Comparison of ENCODE assay signal across 18 cellular contexts in the genomic region with DNA sequence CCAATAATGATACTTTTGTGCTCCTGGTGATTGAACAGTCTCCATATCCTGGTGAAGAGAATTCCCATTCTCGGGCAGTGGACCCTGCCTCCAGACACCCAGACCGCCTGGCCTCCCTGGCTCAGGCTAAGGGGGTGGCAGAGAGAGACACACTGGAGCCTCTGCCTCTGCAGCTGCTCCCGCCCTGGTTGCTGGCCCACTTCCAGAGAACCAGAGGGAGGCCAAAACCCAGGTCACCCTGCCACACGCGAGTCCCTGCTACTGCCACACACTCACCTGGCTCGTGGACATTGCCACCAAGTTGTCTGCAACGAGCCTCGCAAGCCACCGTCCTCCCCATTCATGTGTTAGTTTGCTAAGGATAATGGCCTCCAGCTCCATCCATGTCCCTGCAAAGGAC.
DNase-seq lines count a peak whose midpoint lies in the region; TF ChIP-seq lines count a peak whose summit lies in the region.
"Had no signal": no experiment of that assay in that cellular context is flagged by ENCODE, and none has a peak within 500 bp of the region (broad histone marks: within the 10 kb centered on the region; RNA-seq: fewer than 3 reads in every experiment).

No MANE protein-coding gene starts in this region.

- TF ChIP-seq CTCF in spleen (IDR thresholded peaks at IDR 0.05 in 8 of 11, conservative IDR thresholded peaks at IDR 0.05 in 3 of 11) (no peak), endodermal cell (conservative IDR thresholded peaks at IDR 0.05) (no peak), MM.1S (IDR thresholded peaks at IDR 0.05; ENCODE audit: low read length) (no peak)

- H3K27me3 Mint-ChIP-seq in endodermal cell (ENCODE audit: insufficient read depth) = peaks cover 2% of the 10 kb centered on the region
- no peaks in the 10 kb centered on the region for H3K27me3 Mint-ChIP-seq in activated T-cell treated with anti-CD3 and anti-CD28 coated beads, Interleukin-2, amount 50 U/mL, for 24 hours
- H3K27me3 Mint-ChIP-seq: CD4-positive, alpha-beta T cell; CD8-positive, alpha-beta memory T cell had no signal

- DNase-seq in SHP77 treated with DMSO at 0.1 percent for 48 hours (lab: John Stamatoyannopoulos, UW) = peak; percentile 12
- no peak for DNase-seq in SHP77 (lab: John Stamatoyannopoulos, UW)
- no peak for DNase-seq in mesenchymal stem cell
- DNase-seq in spleen = peak; percentile 31
- no peak for DNase-seq in endodermal cell
- DNase-seq in MM.1S = no peak
- no peak for DNase-seq in activated T-cell treated with anti-CD3 and anti-CD28 coated beads, Interleukin-2, amount 50 U/mL, for 24 hours
- DNase-seq: CD4-positive, alpha-beta T cell; CD8-positive, alpha-beta memory T cell; DMS 273 treated with DMSO at 0.1 percent for 48 hours; DMS79; GF-D8; H9 had no signal

- H3K4me3 ChIP-seq in mesenchymal stem cell (ENCODE audit: insufficient read depth in 1 of 2, low read depth in 1 of 2, low read length in 2 of 2) = no peak overlapping the region
- H3K4me3 ChIP-seq in spleen = no peak overlapping the region
- H3K4me3 ChIP-seq in endodermal cell (ENCODE audit: low read length) = no peak overlapping the region
- H3K4me3 ChIP-seq in MM.1S (ENCODE audit: low read length) = no peak overlapping the region
- H3K4me3 ChIP-seq: BLaER1 treated with 17β-estradiol and CSF1 and Interleukin-3, amounts not matched to agents 10 nM and 100 nM; GM23338 had no signal

- no peaks in the 10 kb centered on the region for H4K20me1 ChIP-seq in MM.1S (ENCODE audit: insufficient read depth, low read length)
- H4K20me1 ChIP-seq: BLaER1 treated with 17β-estradiol and CSF1 and Interleukin-3, amounts not matched to agents 10 nM and 100 nM had no signal

- H3K27ac Mint-ChIP-seq in endodermal cell = no peak overlapping the region
- H3K27ac Mint-ChIP-seq in activated T-cell treated with anti-CD3 and anti-CD28 coated beads, Interleukin-2, amount 50 U/mL, for 24 hours = no peak overlapping the region
- H3K27ac Mint-ChIP-seq: B cell; CD14-positive monocyte; CD4-positive, alpha-beta T cell; CD8-positive, alpha-beta memory T cell; GM23338; H9 had no signal

- no peak overlapping the region for H3K4ac ChIP-seq in mesenchymal stem cell (ENCODE audit: low read depth in 1 of 2, low read length in 2 of 2)

- H4K8ac ChIP-seq in mesenchymal stem cell (ENCODE audit: low read length) = no peak overlapping the region

- H3K4me3 Mint-ChIP-seq in endodermal cell = no peak overlapping the region
- no peak overlapping the region for H3K4me3 Mint-ChIP-seq in activated T-cell treated with anti-CD3 and anti-CD28 coated beads, Interleukin-2, amount 50 U/mL, for 24 hours
- H3K4me3 Mint-ChIP-seq: B cell; CD14-positive monocyte; CD4-positive, alpha-beta T cell; CD8-positive, alpha-beta memory T cell; GM23338; H9 had no signal

- H3K4me2 ChIP-seq in mesenchymal stem cell (ENCODE audit: low read length, poor library complexity, severe bottlenecking) = no peak overlapping the region
- H3K4me2 ChIP-seq in MM.1S (ENCODE audit: low read depth, low read length) = no peak overlapping the region
- H3K4me2 ChIP-seq: BLaER1 treated with 17β-estradiol and CSF1 and Interleukin-3, amounts not matched to agents 10 nM and 100 nM; GM23338 had no signal

- H2AFZ ChIP-seq in mesenchymal stem cell (ENCODE audit: low read depth, low read length) (no peak overlapping the region), MM.1S (ENCODE audit: low read length) (no peak overlapping the region)
- H2AFZ ChIP-seq: GM23338 had no signal

- no peak overlapping the region for H2BK5ac ChIP-seq in mesenchymal stem cell (ENCODE audit: low read depth, low read length, poor library complexity, severe bottlenecking)

- peak overlapping the region; percentile 52 for H4K91ac ChIP-seq in mesenchymal stem cell (ENCODE audit: low read length)

- H3K9me3 Mint-ChIP-seq in endodermal cell = no peaks in the 10 kb centered on the region
- H3K9me3 Mint-ChIP-seq in activated T-cell treated with anti-CD3 and anti-CD28 coated beads, Interleukin-2, amount 50 U/mL, for 24 hours = no peaks in the 10 kb centered on the region
- H3K9me3 Mint-ChIP-seq: CD4-positive, alpha-beta T cell; GM23338; H9 had no signal

- H2BK120ac ChIP-seq in mesenchymal stem cell (ENCODE audit: low read depth, low read length) = no peak overlapping the region

- H3K9ac ChIP-seq in mesenchymal stem cell (ENCODE audit: low read length) (no peak overlapping the region), endodermal cell (ENCODE audit: extremely low read depth, low read length, poor library complexity, severe bottlenecking) (no peak overlapping the region), MM.1S (ENCODE audit: low read length) (no peak overlapping the region)
- H3K9ac ChIP-seq: BLaER1 treated with 17β-estradiol and CSF1 and Interleukin-3, amounts not matched to agents 10 nM and 100 nM had no signal

- peak overlapping the region in 1 of 2 experiments; percentile 11 for H3K18ac ChIP-seq in mesenchymal stem cell (ENCODE audit: low read depth in 1 of 2, low read length in 2 of 2)

- H3K27ac ChIP-seq in mesenchymal stem cell (ENCODE audit: low read length, poor library complexity, severe bottlenecking) (no peak overlapping the region), spleen (no peak overlapping the region), endodermal cell (ENCODE audit: low read depth, low read length) (no peak overlapping the region), MM.1S (ENCODE audit: low read length) (no peak overlapping the region)
- H3K27ac ChIP-seq: 22Rv1; BLaER1 treated with 17β-estradiol and CSF1 and Interleukin-3, amounts not matched to agents 10 nM and 100 nM had no signal

- peaks cover 2% of the 10 kb centered on the region for H3K4me1 Mint-ChIP-seq in endodermal cell
- H3K4me1 Mint-ChIP-seq in activated T-cell treated with anti-CD3 and anti-CD28 coated beads, Interleukin-2, amount 50 U/mL, for 24 hours (ENCODE audit: low read depth) = no peaks in the 10 kb centered on the region
- H3K4me1 Mint-ChIP-seq: B cell; CD14-positive monocyte; CD8-positive, alpha-beta memory T cell had no signal

- WGBS in mesenchymal stem cell = 87% methylated on average over 9 of the region's 9 CpGs
- 90 to 93% (median 91%) methylated on average over 8 to 9 of the region's 9 CpGs for WGBS in spleen, 5 donors
- 91 to 93% methylated on average over 7 to 9 of the region's 9 CpGs for WGBS in endodermal cell (ENCODE audit: insufficient coverage in 1 of 2, insufficient read length in 1 of 2), 2 experiments

- H3F3A ChIP-seq in MM.1S (ENCODE audit: insufficient read depth, low read length) = no peaks in the 10 kb centered on the region

- H3K36me3 Mint-ChIP-seq in endodermal cell (ENCODE audit: low read depth) = no peaks in the 10 kb centered on the region
- no peaks in the 10 kb centered on the region for H3K36me3 Mint-ChIP-seq in activated T-cell treated with anti-CD3 and anti-CD28 coated beads, Interleukin-2, amount 50 U/mL, for 24 hours (ENCODE audit: low read depth)
- H3K36me3 Mint-ChIP-seq: CD14-positive monocyte; CD8-positive, alpha-beta memory T cell had no signal

- no peak for TF ChIP-seq POLR2A in spleen (IDR thresholded peaks at IDR 0.05)

- no peaks in the 10 kb centered on the region for H3K27me3 ChIP-seq in mesenchymal stem cell (ENCODE audit: control insufficient read depth in 1 of 2, insufficient read depth in 1 of 2, low read length in 2 of 2)
- H3K27me3 ChIP-seq in spleen (replicated peaks in 1 of 7) = peaks cover 0 to 5% (median 0%) of the 10 kb centered on the region in 7 donors
- H3K27me3 ChIP-seq in endodermal cell (ENCODE audit: control insufficient read depth, insufficient read depth, low read length, poor library complexity, severe bottlenecking) = no peaks in the 10 kb centered on the region
- H3K27me3 ChIP-seq in MM.1S (replicated peaks; ENCODE audit: insufficient read depth, low read length) = no peaks in the 10 kb centered on the region
- H3K27me3 ChIP-seq: BLaER1 treated with 17β-estradiol and CSF1 and Interleukin-3, amounts not matched to agents 10 nM and 100 nM had no signal

- no peaks in the 10 kb centered on the region for H3K9me2 ChIP-seq in MM.1S (replicated peaks; ENCODE audit: insufficient read depth, low read length)

- no peak overlapping the region for H2BK12ac ChIP-seq in mesenchymal stem cell (ENCODE audit: low read length in 2 of 2)

- H2BK15ac ChIP-seq in mesenchymal stem cell (ENCODE audit: low read depth, poor library complexity, severe bottlenecking) = no peak overlapping the region

- H3K23ac ChIP-seq in mesenchymal stem cell (ENCODE audit: low read length in 2 of 2) = no peak overlapping the region

- no peak overlapping the region for H2AK5ac ChIP-seq in mesenchymal stem cell (ENCODE audit: low read length, severe bottlenecking)

- peak overlapping the region in 1 of 2 experiments; percentile 93 for H3K14ac ChIP-seq in mesenchymal stem cell (ENCODE audit: low read length in 2 of 2)

- no peaks in the 10 kb centered on the region for H3K79me1 ChIP-seq in mesenchymal stem cell (replicated peaks; ENCODE audit: low read length, poor library complexity, severe bottlenecking)

- H3K4me1 ChIP-seq in mesenchymal stem cell (ENCODE audit: control insufficient read depth, insufficient read depth, low read depth, low read length) (no peaks in the 10 kb centered on the region), spleen (no peaks in the 10 kb centered on the region), endodermal cell (ENCODE audit: control insufficient read depth, insufficient read depth, low read length) (peaks cover 4% of the 10 kb centered on the region), MM.1S (ENCODE audit: low read length) (no peaks in the 10 kb centered on the region)
- H3K4me1 ChIP-seq: BLaER1 treated with 17β-estradiol and CSF1 and Interleukin-3, amounts not matched to agents 10 nM and 100 nM had no signal

- intact Hi-C loops in spleen (cut with DNase I; ENCODE audit: low total_unique reads) = no loop called here

- H3K9me3 ChIP-seq in mesenchymal stem cell (ENCODE audit: control insufficient read depth, low read length) = no peaks in the 10 kb centered on the region
- H3K9me3 ChIP-seq in spleen = no peaks in the 10 kb centered on the region
- no peaks in the 10 kb centered on the region for H3K9me3 ChIP-seq in endodermal cell (ENCODE audit: control insufficient read depth, low read length)
- no peaks in the 10 kb centered on the region for H3K9me3 ChIP-seq in MM.1S (replicated peaks; ENCODE audit: insufficient read depth, low read length)
- H3K9me3 ChIP-seq: BLaER1 treated with 17β-estradiol and CSF1 and Interleukin-3, amounts not matched to agents 10 nM and 100 nM had no signal

- no peaks in the 10 kb centered on the region for H3K79me2 ChIP-seq in MM.1S (ENCODE audit: low read length)

- H3K36me3 ChIP-seq in mesenchymal stem cell (ENCODE audit: control insufficient read depth in 1 of 2, insufficient read depth in 2 of 2, low read depth in 1 of 2, low read length in 2 of 2) (no peaks in the 10 kb centered on the region), spleen (no peaks in the 10 kb centered on the region), endodermal cell (ENCODE audit: control insufficient read depth, insufficient read depth, low read length) (no peaks in the 10 kb centered on the region), MM.1S (replicated peaks; ENCODE audit: insufficient read depth, low read length) (no peaks in the 10 kb centered on the region)
- H3K36me3 ChIP-seq: BLaER1 treated with 17β-estradiol and CSF1 and Interleukin-3, amounts not matched to agents 10 nM and 100 nM had no signal

Comparison
In these comparisons a context has a peak if more than half of its experiments do, and no peak if none do; other contexts are left out.
1. DNase-seq: peak in SHP77 treated with DMSO at 0.1 percent for 48 hours (single experiment) and spleen (single experiment); none in SHP77 (0 of 2), mesenchymal stem cell (single experiment), endodermal cell (single experiment), MM.1S (single experiment) and activated T-cell treated with anti-CD3 and anti-CD28 coated beads, Interleukin-2, amount 50 U/mL, for 24 hours (single experiment).